Comparison of ENCODE assay signal across 7 cellular contexts in the genomic region with DNA sequence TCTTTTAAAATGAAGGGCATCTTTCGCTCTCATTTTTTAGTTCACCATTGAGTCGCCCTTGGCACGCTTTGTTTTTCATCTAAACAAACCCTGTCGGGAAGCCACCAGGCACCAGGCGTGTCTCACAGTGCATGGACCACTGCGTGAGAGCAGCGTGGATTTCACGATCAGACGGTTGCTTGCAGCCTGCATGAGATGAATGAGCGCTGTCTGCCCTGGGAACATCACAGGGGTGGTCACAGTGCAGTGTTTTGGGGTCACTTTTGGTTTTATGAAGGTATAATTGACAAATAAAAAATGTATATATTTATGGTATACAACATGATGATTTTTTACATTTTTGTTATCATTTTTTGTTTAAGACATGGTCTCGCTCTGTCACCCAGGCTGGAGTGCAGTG.
"Had no signal": no experiment of that assay in that cellular context is flagged by ENCODE, and none has a peak within 500 bp of the region (broad histone marks: within the 10 kb centered on the region; RNA-seq: fewer than 3 reads in every experiment).

No MANE protein-coding gene starts in this region.

- H3K9me3 ChIP-seq: HAP-1 had no signal

- H3K9ac ChIP-seq: GM23248 had no signal

- H3K4me3 ChIP-seq: GM23248, GM23338, HAP-1 had no signal

- H3K27ac ChIP-seq: GM23248 had no signal

- H3K4me2 ChIP-seq: GM23338 had no signal

- H2AFZ ChIP-seq: GM23248, GM23338 had no signal

- H3K36me3 ChIP-seq: HAP-1 had no signal

- H3K4me1 ChIP-seq: HAP-1 had no signal

- DNase-seq: GM23248, GOT3, H9, HCEC 1CT, HFFc6 had no signal
